In the genomic region with DNA sequence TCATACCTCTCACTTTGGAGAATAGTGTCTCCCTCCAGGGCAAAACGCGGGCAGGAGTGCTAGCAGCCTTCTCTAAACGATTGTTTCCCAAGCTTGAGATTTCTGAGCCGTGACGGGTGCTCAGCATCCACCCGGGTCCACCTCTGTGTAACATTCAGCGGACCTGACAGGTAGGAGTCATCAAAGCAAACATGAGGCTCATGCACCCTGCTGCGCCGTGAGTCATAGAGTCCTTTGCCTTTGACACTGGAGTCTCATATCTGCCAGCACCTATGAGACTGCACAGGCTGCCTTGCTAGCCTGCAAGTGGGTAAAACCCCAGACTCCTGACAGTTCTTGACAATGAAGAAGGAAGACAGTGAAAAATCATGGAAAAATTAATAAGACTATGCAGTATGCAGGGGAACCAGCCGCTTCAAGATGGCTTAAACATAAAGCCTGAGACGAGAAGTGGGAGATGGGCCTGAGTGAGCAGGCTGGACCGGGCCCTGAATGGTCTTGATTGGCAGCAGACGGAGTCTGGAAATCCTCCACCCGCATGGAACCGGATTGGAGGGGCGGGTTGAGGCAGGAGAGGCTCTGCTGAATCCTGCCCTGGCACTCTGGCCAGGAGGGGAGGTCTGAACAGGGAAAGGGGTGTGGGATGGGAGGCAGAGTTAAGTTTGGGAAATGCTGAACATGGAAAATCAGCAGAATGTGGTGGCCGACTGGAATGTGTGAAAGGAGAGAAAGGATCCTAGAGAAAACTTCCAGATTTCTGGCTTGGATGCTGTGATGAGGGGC, we compare ENCODE assay signal across 2 cellular contexts.
TF ChIP-seq lines count a peak whose summit lies in the region.

No MANE protein-coding gene starts in this region.

TF ChIP-seq in SK-N-SH treated with all-trans-retinoic acid at 6 μM for 48 hours, 23 proteins besides CTCF, POLR2A, EP300 and RAD21 (continued from another document):
- TF ChIP-seq ZNF70 (CRISPR knock-in tag; IDR thresholded peaks at IDR 0.05): no peak
- TF ChIP-seq TCF4 (CRISPR knock-in tag; IDR thresholded peaks at IDR 0.05; ENCODE audit: borderline replicate concordance): no peak
- TF ChIP-seq ZNF8 (CRISPR knock-in tag; IDR thresholded peaks at IDR 0.05): no peak
- TF ChIP-seq, protein P1, sequence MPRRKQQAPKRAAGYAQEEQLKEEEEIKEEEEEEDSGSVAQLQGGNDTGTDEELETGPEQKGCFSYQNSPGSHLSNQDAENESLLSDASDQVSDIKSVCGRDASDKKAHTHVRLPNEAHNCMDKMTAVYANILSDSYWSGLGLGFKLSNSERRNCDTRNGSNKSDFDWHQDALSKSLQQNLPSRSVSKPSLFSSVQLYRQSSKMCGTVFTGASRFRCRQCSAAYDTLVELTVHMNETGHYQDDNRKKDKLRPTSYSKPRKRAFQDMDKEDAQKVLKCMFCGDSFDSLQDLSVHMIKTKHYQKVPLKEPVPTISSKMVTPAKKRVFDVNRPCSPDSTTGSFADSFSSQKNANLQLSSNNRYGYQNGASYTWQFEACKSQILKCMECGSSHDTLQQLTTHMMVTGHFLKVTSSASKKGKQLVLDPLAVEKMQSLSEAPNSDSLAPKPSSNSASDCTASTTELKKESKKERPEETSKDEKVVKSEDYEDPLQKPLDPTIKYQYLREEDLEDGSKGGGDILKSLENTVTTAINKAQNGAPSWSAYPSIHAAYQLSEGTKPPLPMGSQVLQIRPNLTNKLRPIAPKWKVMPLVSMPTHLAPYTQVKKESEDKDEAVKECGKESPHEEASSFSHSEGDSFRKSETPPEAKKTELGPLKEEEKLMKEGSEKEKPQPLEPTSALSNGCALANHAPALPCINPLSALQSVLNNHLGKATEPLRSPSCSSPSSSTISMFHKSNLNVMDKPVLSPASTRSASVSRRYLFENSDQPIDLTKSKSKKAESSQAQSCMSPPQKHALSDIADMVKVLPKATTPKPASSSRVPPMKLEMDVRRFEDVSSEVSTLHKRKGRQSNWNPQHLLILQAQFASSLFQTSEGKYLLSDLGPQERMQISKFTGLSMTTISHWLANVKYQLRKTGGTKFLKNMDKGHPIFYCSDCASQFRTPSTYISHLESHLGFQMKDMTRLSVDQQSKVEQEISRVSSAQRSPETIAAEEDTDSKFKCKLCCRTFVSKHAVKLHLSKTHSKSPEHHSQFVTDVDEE (CRISPR knock-in tag; IDR thresholded peaks at IDR 0.05): no peak
- no peak for TF ChIP-seq BACH2 (CRISPR knock-in tag; IDR thresholded peaks at IDR 0.05; ENCODE audit: borderline replicate concordance)
- no peak for TF ChIP-seq PPARA (CRISPR knock-in tag; IDR thresholded peaks at IDR 0.05; ENCODE audit: borderline replicate concordance)
- TF ChIP-seq OSR1 (CRISPR knock-in tag; IDR thresholded peaks at IDR 0.05): no peak
- no peak for TF ChIP-seq ZNF565 (CRISPR knock-in tag; conservative IDR thresholded peaks at IDR 0.05; ENCODE audit: low read depth)
TF ChIP-seq in SK-N-SH treated with all-trans-retinoic acid at 6 μM for 48 hours: peak in this region for 0.

TF ChIP-seq in SK-N-SH, 30 proteins besides CTCF, POLR2A, EP300 and RAD21 (continued from another document):
- TF ChIP-seq, protein P2, sequence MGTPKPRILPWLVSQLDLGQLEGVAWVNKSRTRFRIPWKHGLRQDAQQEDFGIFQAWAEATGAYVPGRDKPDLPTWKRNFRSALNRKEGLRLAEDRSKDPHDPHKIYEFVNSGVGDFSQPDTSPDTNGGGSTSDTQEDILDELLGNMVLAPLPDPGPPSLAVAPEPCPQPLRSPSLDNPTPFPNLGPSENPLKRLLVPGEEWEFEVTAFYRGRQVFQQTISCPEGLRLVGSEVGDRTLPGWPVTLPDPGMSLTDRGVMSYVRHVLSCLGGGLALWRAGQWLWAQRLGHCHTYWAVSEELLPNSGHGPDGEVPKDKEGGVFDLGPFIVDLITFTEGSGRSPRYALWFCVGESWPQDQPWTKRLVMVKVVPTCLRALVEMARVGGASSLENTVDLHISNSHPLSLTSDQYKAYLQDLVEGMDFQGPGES (IDR thresholded peaks at IDR 0.05; ENCODE audit: low read depth, low read length): no peak
- TF ChIP-seq YY1 (IDR thresholded peaks at IDR 0.05; ENCODE audit: low read depth) (no peak), FOSL2 (IDR thresholded peaks at IDR 0.05; ENCODE audit: borderline replicate concordance, low read depth) (no peak), RFX5 (IDR thresholded peaks at IDR 0.05; ENCODE audit: low read length) (no peak), JUND (IDR thresholded peaks at IDR 0.05) (no peak)
